ENCODE assay signal across 8 cellular contexts in genomic region chr6:33018904-33019303, GRCh38. TPM values are rescaled to one million over a fixed set of nuclear protein-coding genes. Genes with fewer than 3 reads are reported as not detected.
DNase-seq lines count a peak whose midpoint lies in the region; ATAC-seq lines count a peak whose summit lies in the region.

No MANE protein-coding gene starts in this region.

- 3% methylated on average over 6 of the region's 6 CpGs for whole genome bisulfite sequencing in right cardiac atrium

- DNase-seq in AG08395 (ENCODE audit: low spot score) (peak; percentile 28), LHCN-M2 (ENCODE audit: low read depth) (peak; percentile 54), right cardiac atrium (peak; percentile 58 to 83 (median 75))
- no peak for DNase-seq in activated naive CD4-positive, alpha-beta T cell treated with anti-CD3 and anti-CD28 coated beads, Interleukin-2, amount 50 U/mL, for 72 hours (ENCODE audit: low spot score in 2 of 2)
- peak; percentile 44 for DNase-seq in stimulated activated CD4-positive, alpha-beta T cell treated with anti-CD3 and anti-CD28 coated beads, Interleukin-15, amount 100 ng/mL, for 24 hours

- peak overlapping the region; percentile 31 for H3K4me3 ChIP-seq in right cardiac atrium (ENCODE audit: low read length)

- peak overlapping the region; percentile 95 for H3K27ac ChIP-seq in right cardiac atrium (ENCODE audit: low read length)

- H3K9me3 Mint-ChIP-seq in activated naive CD4-positive, alpha-beta T cell treated with anti-CD3 and anti-CD28 coated beads, Interleukin-2, amount 50 U/mL, for 72 hours = no peaks in the 10 kb centered on the region

- H3K27ac Mint-ChIP-seq in activated naive CD4-positive, alpha-beta T cell treated with anti-CD3 and anti-CD28 coated beads, Interleukin-2, amount 50 U/mL, for 72 hours = peak overlapping the region in 1 of 2 donors; percentile 85

- no peaks in the 10 kb centered on the region for H3K27me3 ChIP-seq in right cardiac atrium (ENCODE audit: control insufficient read depth, insufficient read depth)

- intact Hi-C loops in right cardiac atrium (cut with DNase I) = loop anchor here (5.0 to 10.0 kb wide), 6 partner anchors 63 to 228 kb away; no protein-coding TSS in a partner anchor

- ATAC-seq in GM19043 (IDR thresholded peaks at IDR 0.05; ENCODE audit: low read depth, unreplicated experiment) = peak; percentile 52
- ATAC-seq in activated naive CD4-positive, alpha-beta T cell treated with anti-CD3 and anti-CD28 coated beads, Interleukin-2, amount 50 U/mL, for 72 hours = peak; percentile 40 to 96
- peak; percentile 87 to 90 for ATAC-seq in right cardiac atrium
- no peak for ATAC-seq in GM19467 (IDR thresholded peaks at IDR 0.05; ENCODE audit: unreplicated experiment)
- ATAC-seq in HG03025 (IDR thresholded peaks at IDR 0.05; ENCODE audit: low FRiP score, unreplicated experiment) = no peak

- H3K9me3 ChIP-seq in right cardiac atrium (ENCODE audit: control insufficient read depth, low read length) = no peaks in the 10 kb centered on the region

- H3K36me3 Mint-ChIP-seq in activated naive CD4-positive, alpha-beta T cell treated with anti-CD3 and anti-CD28 coated beads, Interleukin-2, amount 50 U/mL, for 72 hours = no peaks in the 10 kb centered on the region

- peaks cover 8% of the 10 kb centered on the region for H3K4me1 ChIP-seq in right cardiac atrium (ENCODE audit: control insufficient read depth, insufficient read depth, low read length)

RNA-seq across cellular contexts. Expression of gene HLA-DOA, which starts 9.5 kb away (rescaled TPM):
- total RNA-seq in LHCN-M2 (2014; rRNA removed) (0.06 and 0.23 TPM in 2 replicates), right cardiac atrium (1 to 10 TPM; 1.3 to 2.3 (median 1.8) TPM)
- polyA plus RNA-seq in LHCN-M2 (2012) = 0.07 TPM
- 1 to 10 TPM; 1.8 to 3.2 TPM for total RNA-seq in activated naive CD4-positive, alpha-beta T cell treated with anti-CD3 and anti-CD28 coated beads, Interleukin-2, amount 50 U/mL, for 72 hours
- polyA plus RNA-seq in right cardiac atrium = 1.2 TPM

RNA-seq across cellular contexts. Expression of gene BRD2, which starts 50.5 kb away (rescaled TPM):
- total RNA-seq in LHCN-M2 (2014; rRNA removed) = 113 and 125 TPM in 2 replicates
- polyA plus RNA-seq in LHCN-M2 (2012) = 95.0 TPM
- total RNA-seq in activated naive CD4-positive, alpha-beta T cell treated with anti-CD3 and anti-CD28 coated beads, Interleukin-2, amount 50 U/mL, for 72 hours = 100 to 1,000 TPM; 216 to 254 TPM
- 100 to 1,000 TPM in 1 of 4 donors, 10 to 100 TPM in 3; 82.6 to 100 (median 86.9) TPM for total RNA-seq in right cardiac atrium
- 73.1 TPM for polyA plus RNA-seq in right cardiac atrium

RNA-seq across cellular contexts. Expression of gene HLA-DPA1, which starts 54.5 kb away (rescaled TPM):
- total RNA-seq in LHCN-M2 (2014; rRNA removed) (0.86 and 3.4 TPM in 2 replicates), right cardiac atrium (10 to 100 TPM; 49.5 to 58.6 (median 54.1) TPM)
- polyA plus RNA-seq in LHCN-M2 (2012) = 1.3 TPM
- total RNA-seq in activated naive CD4-positive, alpha-beta T cell treated with anti-CD3 and anti-CD28 coated beads, Interleukin-2, amount 50 U/mL, for 72 hours = 10 to 100 TPM; 24.4 to 45.8 TPM
- polyA plus RNA-seq in right cardiac atrium = 31.1 TPM

RNA-seq across cellular contexts. Expression of gene HLA-DPB1, which starts 56.9 kb away (rescaled TPM):
- total RNA-seq in LHCN-M2 (2014; rRNA removed) = 1.0 and 3.8 TPM in 2 replicates
- polyA plus RNA-seq in LHCN-M2 (2012) = 3.1 TPM
- 10 to 100 TPM; 10.6 to 39.0 TPM for total RNA-seq in activated naive CD4-positive, alpha-beta T cell treated with anti-CD3 and anti-CD28 coated beads, Interleukin-2, amount 50 U/mL, for 72 hours
- total RNA-seq in right cardiac atrium = 10 to 100 TPM; 46.2 to 71.0 (median 57.4) TPM
- 35.9 TPM for polyA plus RNA-seq in right cardiac atrium

Comparison
In these comparisons a context has a peak if more than half of its experiments do, and no peak if none do; other contexts are left out.
1. DNase-seq: peak in AG08395 (single experiment), LHCN-M2 (single experiment), right cardiac atrium (3 of 3) and stimulated activated CD4-positive, alpha-beta T cell treated with anti-CD3 and anti-CD28 coated beads, Interleukin-15, amount 100 ng/mL, for 24 hours (single experiment); none in activated naive CD4-positive, alpha-beta T cell treated with anti-CD3 and anti-CD28 coated beads, Interleukin-2, amount 50 U/mL, for 72 hours (0 of 2).
2. ATAC-seq: peak in GM19043 (single experiment), activated naive CD4-positive, alpha-beta T cell treated with anti-CD3 and anti-CD28 coated beads, Interleukin-2, amount 50 U/mL, for 72 hours (2 of 2) and right cardiac atrium (2 of 2); none in GM19467 (single experiment) and HG03025 (single experiment).